Comparison of ENCODE assay signal across 23 cellular contexts in genomic region chr5:1836176-1836890, GRCh38. TPM values are rescaled to one million over a fixed set of nuclear protein-coding genes. Genes with fewer than 3 reads are reported as not detected.
DNase-seq lines count a peak whose midpoint lies in the region; ATAC-seq and TF ChIP-seq lines count a peak whose summit lies in the region.
"Had no signal": no experiment of that assay in that cellular context is flagged by ENCODE, and none has a peak within 500 bp of the region (broad histone marks: within the 10 kb centered on the region; RNA-seq: fewer than 3 reads in every experiment).

No MANE protein-coding gene starts in this region.

- H3K4me1 ChIP-seq in BLaER1 treated with 17β-estradiol and CSF1 and Interleukin-3, amounts not matched to agents 10 nM and 100 nM, result peaks cover 4 to 48% (median 39%) of the 10 kb centered on the region in 10 experiments; a peak in 17 of 20 replicates
- H3K4me1 ChIP-seq in adrenal gland (replicated peaks in 1 of 2) (peaks cover 0 to 4% of the 10 kb centered on the region in 2 donors), neuronal stem cell (ENCODE audit: control insufficient read depth in 2 of 2, insufficient read depth in 1 of 2, low read depth in 1 of 2, low read length in 2 of 2) (peaks cover 24 to 26% of the 10 kb centered on the region in 2 donors)
- H3K4me1 ChIP-seq: Peyer's patch had no signal

- H3K27ac ChIP-seq in BLaER1 treated with 17β-estradiol and CSF1 and Interleukin-3, amounts not matched to agents 10 nM and 100 nM, result no peak overlapping the region
- no peak overlapping the region for H3K27ac ChIP-seq in adrenal gland
- no peak overlapping the region for H3K27ac ChIP-seq in neuronal stem cell (replicated peaks; ENCODE audit: low read length)
- H3K27ac ChIP-seq: HL-60, Peyer's patch had no signal

- H3K4me3 Mint-ChIP-seq in stimulated activated naive B cell treated with anti-CD40 and anti-IgM and Interleukin-4, amounts not matched to agents 10 μg/mL and 1 μg/mL and 100 μg/mL, for 72 hours, result no peak overlapping the region
- H3K4me3 Mint-ChIP-seq: CD8-positive, alpha-beta memory T cell had no signal

- H3K4ac ChIP-seq in neuronal stem cell (ENCODE audit: low read length), result no peak overlapping the region

- TF ChIP-seq CTCF in adrenal gland (IDR thresholded peaks at IDR 0.05), result no peak

- no peaks in the 10 kb centered on the region for H3K9me3 ChIP-seq in BLaER1 treated with 17β-estradiol and CSF1 and Interleukin-3, amounts not matched to agents 10 nM and 100 nM (replicated peaks in 1 of 11)
- H3K9me3 ChIP-seq in adrenal gland (replicated peaks in 1 of 3) (no peaks in the 10 kb centered on the region), neuronal stem cell (replicated peaks in 1 of 2; ENCODE audit: control insufficient read depth in 2 of 2, insufficient read depth in 1 of 2, low read depth in 1 of 2, low read length in 2 of 2) (no peaks in the 10 kb centered on the region)
- H3K9me3 ChIP-seq: Peyer's patch, SK-N-SH had no signal

- no peaks in the 10 kb centered on the region for H3K4me1 Mint-ChIP-seq in stimulated activated naive B cell treated with anti-CD40 and anti-IgM and Interleukin-4, amounts not matched to agents 10 μg/mL and 1 μg/mL and 100 μg/mL, for 72 hours
- H3K4me1 Mint-ChIP-seq: CD8-positive, alpha-beta memory T cell had no signal

- H3K27me3 ChIP-seq in BLaER1 treated with 17β-estradiol and CSF1 and Interleukin-3, amounts not matched to agents 10 nM and 100 nM, result peaks cover 0 to 53% (median 31%) of the 10 kb centered on the region in 11 experiments; a peak in 15 of 22 replicates
- H3K27me3 ChIP-seq in adrenal gland (no peaks in the 10 kb centered on the region), neuronal stem cell (ENCODE audit: control insufficient read depth in 3 of 3, insufficient read depth in 3 of 3, low read depth in 1 of 3, low read length in 3 of 3) (peaks cover 0 to 7% (median 0%) of the 10 kb centered on the region in 3 experiments)
- H3K27me3 ChIP-seq: Peyer's patch had no signal

- H3K27me3 Mint-ChIP-seq in stimulated activated naive B cell treated with anti-CD40 and anti-IgM and Interleukin-4, amounts not matched to agents 10 μg/mL and 1 μg/mL and 100 μg/mL, for 72 hours, result peaks cover 29 to 30% of the 10 kb centered on the region in 2 donors

- peak; percentile 29 to 64 for ATAC-seq in left cardiac atrium
- no peak for ATAC-seq in stimulated activated naive B cell treated with anti-CD40 and anti-IgM and Interleukin-4, amounts not matched to agents 10 μg/mL and 1 μg/mL and 100 μg/mL, for 72 hours (replicated peaks)

- H2AK5ac ChIP-seq in neuronal stem cell (ENCODE audit: low read depth, low read length), result peak overlapping the region; percentile 84

- H3K36me3 Mint-ChIP-seq in stimulated activated naive B cell treated with anti-CD40 and anti-IgM and Interleukin-4, amounts not matched to agents 10 μg/mL and 1 μg/mL and 100 μg/mL, for 72 hours, result no peaks in the 10 kb centered on the region
- H3K36me3 Mint-ChIP-seq: CD8-positive, alpha-beta memory T cell had no signal

- intact Hi-C loops in adrenal gland (cut with DNase I) (no loop called here), left cardiac atrium (cut with DNase I) (no loop called here)

- DNase-seq in adrenal gland, result peak in 5 of 7 donors; percentile 31 to 60 (median 52)
- DNase-seq in left cardiac atrium, result no peak
- DNase-seq in neuronal stem cell (ENCODE audit: low spot score), result no peak
- DNase-seq in NCI-H2029 (lab: John Stamatoyannopoulos, UW), result no peak
- DNase-seq in NCI-H69 (lab: John Stamatoyannopoulos, UW), result no peak
- DNase-seq in stimulated activated CD4-positive, alpha-beta T cell treated with anti-CD3 and anti-CD28 coated beads, Interleukin-2, amount 100 ng/mL, for 24 hours, result no peak
- DNase-seq in stimulated activated naive B cell treated with anti-CD40 and anti-IgM and Interleukin-4, amounts not matched to agents 10 μg/mL and 1 μg/mL and 100 μg/mL, for 72 hours, result no peak
- DNase-seq: C1 segment of cervical spinal cord; CD8-positive, alpha-beta memory T cell; DMS53; EL; IMR-90; NCI-H1092 treated with DMSO at 0.1 percent for 48 hours; NCI-H2081 treated with DMSO at 0.1 percent for 48 hours; NCI-H446 treated with DMSO at 0.1 percent for 48 hours; SHP77 treated with DMSO at 0.1 percent for 48 hours; SK-N-SH had no signal

- peaks cover 0 to 27% (median 0%) of the 10 kb centered on the region in 11 experiments; a peak in 4 of 22 replicates for H4K20me1 ChIP-seq in BLaER1 treated with 17β-estradiol and CSF1 and Interleukin-3, amounts not matched to agents 10 nM and 100 nM

- peak overlapping the region in 8 of 11 experiments; percentile 12 to 62 (median 28); a peak in 10 of 22 replicates for H3K4me2 ChIP-seq in BLaER1 treated with 17β-estradiol and CSF1 and Interleukin-3, amounts not matched to agents 10 nM and 100 nM
- no peak overlapping the region for H3K4me2 ChIP-seq in neuronal stem cell (ENCODE audit: insufficient read depth, low read length, poor library complexity, severe bottlenecking)
- H3K4me2 ChIP-seq: SK-N-SH had no signal

- no peak overlapping the region for H3K4me3 ChIP-seq in BLaER1 treated with 17β-estradiol and CSF1 and Interleukin-3, amounts not matched to agents 10 nM and 100 nM
- H3K4me3 ChIP-seq in adrenal gland (no peak overlapping the region), neuronal stem cell (ENCODE audit: low read length in 2 of 2) (no peak overlapping the region)
- H3K4me3 ChIP-seq: Peyer's patch had no signal

- peak overlapping the region; percentile 17 for H3K23ac ChIP-seq in neuronal stem cell (ENCODE audit: low read depth, low read length, poor library complexity)

- H2AFZ ChIP-seq in neuronal stem cell (ENCODE audit: low read length), result no peak overlapping the region

- H3K79me1 ChIP-seq in neuronal stem cell (ENCODE audit: low read depth, low read length), result no peaks in the 10 kb centered on the region

- peak overlapping the region; percentile 65 for H3K18ac ChIP-seq in neuronal stem cell (ENCODE audit: low read length)

- H2BK120ac ChIP-seq in neuronal stem cell (ENCODE audit: low read depth, low read length), result no peak overlapping the region

- whole genome bisulfite sequencing in adrenal gland, 4 donors, result 45 to 53% (median 49%) methylated on average over 23 of the region's 23 CpGs
- no CpG with 5 or more reads among the region's 23 CpGs for WGBS in neuronal stem cell (ENCODE audit: extremely low coverage in 2 of 2, insufficient read length in 2 of 2, insufficient replicate concordance in 1 of 2), 2 donors

- no peak overlapping the region for H3K14ac ChIP-seq in neuronal stem cell (ENCODE audit: low read length)

- peak overlapping the region; percentile 82 for H2BK15ac ChIP-seq in neuronal stem cell (ENCODE audit: low read length)

- H4K8ac ChIP-seq in neuronal stem cell (ENCODE audit: low read depth, low read length), result no peak overlapping the region

- TF ChIP-seq POLR2A in adrenal gland (IDR thresholded peaks at IDR 0.05), result no peak

- no peaks in the 10 kb centered on the region for H3K9me3 Mint-ChIP-seq in stimulated activated naive B cell treated with anti-CD40 and anti-IgM and Interleukin-4, amounts not matched to agents 10 μg/mL and 1 μg/mL and 100 μg/mL, for 72 hours
- H3K9me3 Mint-ChIP-seq: CD8-positive, alpha-beta memory T cell had no signal

- no peak overlapping the region for H3K9ac ChIP-seq in BLaER1 treated with 17β-estradiol and CSF1 and Interleukin-3, amounts not matched to agents 10 nM and 100 nM
- no peak overlapping the region for H3K9ac ChIP-seq in neuronal stem cell (ENCODE audit: low read depth, low read length, poor library complexity)
- H3K9ac ChIP-seq: SK-N-SH had no signal

- H2BK5ac ChIP-seq in neuronal stem cell (ENCODE audit: low read length), result no peak overlapping the region

- no peaks in the 10 kb centered on the region for H3K36me3 ChIP-seq in BLaER1 treated with 17β-estradiol and CSF1 and Interleukin-3, amounts not matched to agents 10 nM and 100 nM
- H3K36me3 ChIP-seq in adrenal gland (replicated peaks in 1 of 2) (no peaks in the 10 kb centered on the region), neuronal stem cell (replicated peaks in 1 of 2; ENCODE audit: control insufficient read depth in 2 of 2, insufficient read depth in 2 of 2, low read length in 2 of 2) (no peaks in the 10 kb centered on the region)
- H3K36me3 ChIP-seq: Peyer's patch had no signal

- no peak overlapping the region for H3K27ac Mint-ChIP-seq in stimulated activated naive B cell treated with anti-CD40 and anti-IgM and Interleukin-4, amounts not matched to agents 10 μg/mL and 1 μg/mL and 100 μg/mL, for 72 hours
- H3K27ac Mint-ChIP-seq: CD8-positive, alpha-beta memory T cell had no signal

- H4K91ac ChIP-seq in neuronal stem cell (ENCODE audit: low read depth, low read length, poor library complexity), result no peak overlapping the region

- H2BK12ac ChIP-seq in neuronal stem cell (ENCODE audit: low read length), result no peak overlapping the region

RNA-seq across cellular contexts. Expression of gene NDUFS6, which starts 35.1 kb away (rescaled TPM):
- 10 to 100 TPM; 23.3 to 75.8 (median 36.8) TPM for total RNA-seq in adrenal gland
- polyA plus RNA-seq in adrenal gland, result 10 to 100 TPM; 32.3 to 58.6 (median 58.5) TPM
- total RNA-seq in left cardiac atrium, result 10 to 100 TPM; 84.2 to 86.1 TPM
- 149 TPM for polyA plus RNA-seq in neuronal stem cell (2013, experiment 1 of 2)
- 147 TPM for polyA plus RNA-seq in neuronal stem cell (2013, experiment 2 of 2)

RNA-seq across cellular contexts. Expression of gene MRPL36, which starts 36.7 kb away (rescaled TPM):
- total RNA-seq in adrenal gland, result 10 to 100 TPM; 23.3 to 97.4 (median 52.9) TPM
- 10 to 100 TPM; 57.4 to 93.0 (median 67.0) TPM for polyA plus RNA-seq in adrenal gland
- total RNA-seq in left cardiac atrium, result 10 to 100 TPM; 47.3 to 50.9 TPM
- polyA plus RNA-seq in neuronal stem cell (2013, experiment 1 of 2), result 54.5 TPM
- polyA plus RNA-seq in neuronal stem cell (2013, experiment 2 of 2), result 56.1 TPM

RNA-seq across cellular contexts. Expression of gene IRX4, which starts 46.4 kb away (rescaled TPM):
- total RNA-seq in adrenal gland (not detected), left cardiac atrium (under 1 TPM; 0.18 to 0.50 TPM)
- polyA plus RNA-seq in adrenal gland, result under 1 TPM in 1 of 3 donors, not detected in 2; 0.03 TPM
- not detected for polyA plus RNA-seq in neuronal stem cell (2013, experiment 1 of 2)
- 0.01 TPM for polyA plus RNA-seq in neuronal stem cell (2013, experiment 2 of 2)
- total RNA-seq: A673; CD8-positive, alpha-beta memory T cell; HT1080; IMR-90; LHCN-M2; Peyer's patch had no signal
- polyA plus RNA-seq: CD8-positive, alpha-beta memory T cell; IMR-90; SK-N-SH had no signal

Comparison
In these comparisons a context has a peak if more than half of its experiments do, and no peak if none do; other contexts are left out.
1. DNase-seq: peak in adrenal gland (5 of 7); none in left cardiac atrium (single experiment), neuronal stem cell (single experiment), NCI-H2029 (single experiment), NCI-H69 (single experiment), stimulated activated CD4-positive, alpha-beta T cell treated with anti-CD3 and anti-CD28 coated beads, Interleukin-2, amount 100 ng/mL, for 24 hours (0 of 2) and stimulated activated naive B cell treated with anti-CD40 and anti-IgM and Interleukin-4, amounts not matched to agents 10 μg/mL and 1 μg/mL and 100 μg/mL, for 72 hours (single experiment).
2. ATAC-seq: peak in left cardiac atrium (2 of 2); none in stimulated activated naive B cell treated with anti-CD40 and anti-IgM and Interleukin-4, amounts not matched to agents 10 μg/mL and 1 μg/mL and 100 μg/mL, for 72 hours (0 of 2).